9 cellular contexts compared by ENCODE assay signal in genomic region chr9:120583958-120584369, GRCh38. TPM values are rescaled to one million over a fixed set of nuclear protein-coding genes. Genes with fewer than 3 reads are reported as not detected.
DNase-seq lines count a peak whose midpoint lies in the region; ATAC-seq, FAIRE-seq and TF ChIP-seq lines count a peak whose summit lies in the region.
"Had no signal": no experiment of that assay in that cellular context is flagged by ENCODE, and none has a peak within 500 bp of the region (broad histone marks: within the 10 kb centered on the region; RNA-seq: fewer than 3 reads in every experiment).

No MANE protein-coding gene starts in this region.

- peak overlapping the region in 4 of 10 donors; percentile 23 to 54 (median 28) for H3K27ac ChIP-seq in heart right ventricle
- H3K27ac ChIP-seq in small intestine (ENCODE audit: low read depth in 1 of 2, low read length in 1 of 2) = peak overlapping the region in 1 of 2 donors; percentile 38

- POLR2A ChIA-PET in activated CD4-positive, alpha-beta T cell treated with anti-CD3 and anti-CD28 coated beads for 36 hours (lab: Charles Lee) = no interaction called here
- POLR2A ChIA-PET in activated CD8-positive, alpha-beta T cell treated with anti-CD3 and anti-CD28 coated beads for 36 hours (lab: Charles Lee) = no interaction called here

- 53 to 59% methylated on average over 3 of the region's 3 CpGs for WGBS in heart right ventricle, 2 donors
- 42 to 46% (median 43%) methylated on average over 3 of the region's 3 CpGs for WGBS in small intestine, 3 donors

- CTCF ChIA-PET in activated CD4-positive, alpha-beta T cell treated with anti-CD3 and anti-CD28 coated beads for 36 hours (lab: Charles Lee) = no interaction called here
- CTCF ChIA-PET in activated CD8-positive, alpha-beta T cell treated with anti-CD3 and anti-CD28 coated beads for 36 hours (lab: Charles Lee) = no interaction called here

- no peak for TF ChIP-seq CTCF in activated CD8-positive, alpha-beta T cell treated with anti-CD3 and anti-CD28 coated beads for 36 hours (IDR thresholded peaks at IDR 0.05)
- no peak for TF ChIP-seq CTCF in heart right ventricle (IDR thresholded peaks at IDR 0.05)

- H3K9me3 ChIP-seq in heart right ventricle (no peaks in the 10 kb centered on the region), small intestine (ENCODE audit: control insufficient read depth, low read depth) (no peaks in the 10 kb centered on the region)
- H3K9me3 ChIP-seq: breast epithelium had no signal

- no peak for FAIRE-seq in small intestine (lab: Jason Lieb, UNC)

- DNase-seq in activated CD4-positive, alpha-beta T cell treated with anti-CD3 and anti-CD28 coated beads for 36 hours = peak; percentile 34
- no peak for DNase-seq in activated CD4-positive, alpha-beta T cell treated with anti-CD3 and anti-CD28 coated beads, Interleukin-2, amount 50 U/mL, for 4 hours
- DNase-seq in NCI-H2107 (lab: John Stamatoyannopoulos, UW) (peak; percentile 72), heart right ventricle (peak in 1 of 2 donors; percentile 62), small intestine (peak; percentile 54), 8988T (no peak)
- peak; percentile 70 for DNase-seq in activated CD8-positive, alpha-beta T cell treated with anti-CD3 and anti-CD28 coated beads for 36 hours

- H3K27me3 Mint-ChIP-seq in activated CD4-positive, alpha-beta T cell treated with anti-CD3 and anti-CD28 coated beads for 36 hours = no peaks in the 10 kb centered on the region
- H3K27me3 Mint-ChIP-seq in activated CD8-positive, alpha-beta T cell treated with anti-CD3 and anti-CD28 coated beads for 36 hours = no peaks in the 10 kb centered on the region

- intact Hi-C loops in activated CD4-positive, alpha-beta T cell treated with anti-CD3 and anti-CD28 coated beads for 36 hours (cut with DNase I, micrococcal nuclease) = loop anchor here in 1 of 2 experiments (10.0 kb wide), 1 partner anchor 351 kb away; no protein-coding TSS in a partner anchor
- intact Hi-C loops in activated CD8-positive, alpha-beta T cell treated with anti-CD3 and anti-CD28 coated beads for 36 hours (cut with micrococcal nuclease) = no loop called here
- intact Hi-C loops in heart right ventricle (cut with DNase I) = no loop called here

- no peaks in the 10 kb centered on the region for H3K36me3 ChIP-seq in heart right ventricle
- no peaks in the 10 kb centered on the region for H3K36me3 ChIP-seq in small intestine (ENCODE audit: control insufficient read depth in 2 of 2, insufficient read depth in 2 of 2, low read length in 2 of 2)
- H3K36me3 ChIP-seq: breast epithelium had no signal

- no peak overlapping the region for H3K4me3 Mint-ChIP-seq in activated CD4-positive, alpha-beta T cell treated with anti-CD3 and anti-CD28 coated beads for 36 hours
- H3K4me3 Mint-ChIP-seq in activated CD8-positive, alpha-beta T cell treated with anti-CD3 and anti-CD28 coated beads for 36 hours = no peak overlapping the region

- H3K4me1 Mint-ChIP-seq in activated CD4-positive, alpha-beta T cell treated with anti-CD3 and anti-CD28 coated beads for 36 hours = peaks cover 20% of the 10 kb centered on the region
- H3K4me1 Mint-ChIP-seq in activated CD8-positive, alpha-beta T cell treated with anti-CD3 and anti-CD28 coated beads for 36 hours (ENCODE audit: low read depth) = peaks cover 17% of the 10 kb centered on the region

- H3K4me1 ChIP-seq in heart right ventricle = peaks cover 0 to 28% (median 10%) of the 10 kb centered on the region in 9 donors
- peaks cover 4% of the 10 kb centered on the region in 2 donors for H3K4me1 ChIP-seq in small intestine (ENCODE audit: control insufficient read depth in 2 of 2, insufficient read depth in 1 of 2, low read depth in 1 of 2, low read length in 1 of 2)

- H3K27me3 ChIP-seq in heart right ventricle (no peaks in the 10 kb centered on the region), small intestine (ENCODE audit: control insufficient read depth in 2 of 2, insufficient read depth in 2 of 2, low read length in 2 of 2) (no peaks in the 10 kb centered on the region)
- H3K27me3 ChIP-seq: breast epithelium had no signal

- no peak for ATAC-seq in activated CD4-positive, alpha-beta T cell treated with anti-CD3 and anti-CD28 coated beads for 36 hours
- ATAC-seq in HG02759 (IDR thresholded peaks at IDR 0.05; ENCODE audit: unreplicated experiment) (peak; percentile 39), heart right ventricle (peak in 5 of 8 donors; percentile 12 to 55 (median 28))
- peak; percentile 10 for ATAC-seq in activated CD8-positive, alpha-beta T cell treated with anti-CD3 and anti-CD28 coated beads for 36 hours

- no peaks in the 10 kb centered on the region for H3K9me3 Mint-ChIP-seq in activated CD4-positive, alpha-beta T cell treated with anti-CD3 and anti-CD28 coated beads for 36 hours (ENCODE audit: low read depth)
- no peaks in the 10 kb centered on the region for H3K9me3 Mint-ChIP-seq in activated CD8-positive, alpha-beta T cell treated with anti-CD3 and anti-CD28 coated beads for 36 hours

- H3K36me3 Mint-ChIP-seq in activated CD4-positive, alpha-beta T cell treated with anti-CD3 and anti-CD28 coated beads for 36 hours (ENCODE audit: low read depth) = peaks cover 2% of the 10 kb centered on the region
- H3K36me3 Mint-ChIP-seq in activated CD8-positive, alpha-beta T cell treated with anti-CD3 and anti-CD28 coated beads for 36 hours (ENCODE audit: low read depth) = peaks cover 5% of the 10 kb centered on the region

- H3K27ac Mint-ChIP-seq in activated CD4-positive, alpha-beta T cell treated with anti-CD3 and anti-CD28 coated beads for 36 hours = no peak overlapping the region
- peak overlapping the region; percentile 0 for H3K27ac Mint-ChIP-seq in activated CD8-positive, alpha-beta T cell treated with anti-CD3 and anti-CD28 coated beads for 36 hours

- H3K4me3 ChIP-seq in heart right ventricle (no peak overlapping the region), small intestine (ENCODE audit: low read depth in 1 of 2, low read length in 2 of 2) (no peak overlapping the region)
- H3K4me3 ChIP-seq: breast epithelium had no signal

RNA-seq across cellular contexts. Expression of gene CDK5RAP2, which starts 4.0 kb away (rescaled TPM):
- 10 to 100 TPM; 68.8 to 85.8 TPM for total RNA-seq in activated CD4-positive, alpha-beta T cell treated with anti-CD3 and anti-CD28 coated beads for 36 hours
- 10 to 100 TPM; 61.5 to 67.6 TPM for total RNA-seq in activated CD8-positive, alpha-beta T cell treated with anti-CD3 and anti-CD28 coated beads for 36 hours
- 10 to 100 TPM; 37.9 to 80.1 (median 54.5) TPM for total RNA-seq in heart right ventricle
- polyA plus RNA-seq in heart right ventricle (10 to 100 TPM; 21.6 to 53.0 TPM), small intestine (10 to 100 TPM; 15.7 to 20.1 (median 17.7) TPM)

Comparison
In these comparisons a context has a peak if more than half of its experiments do, and no peak if none do; other contexts are left out.
1. DNase-seq: peak in activated CD4-positive, alpha-beta T cell treated with anti-CD3 and anti-CD28 coated beads for 36 hours (single experiment), NCI-H2107 (single experiment), activated CD8-positive, alpha-beta T cell treated with anti-CD3 and anti-CD28 coated beads for 36 hours (single experiment) and small intestine (single experiment); none in activated CD4-positive, alpha-beta T cell treated with anti-CD3 and anti-CD28 coated beads, Interleukin-2, amount 50 U/mL, for 4 hours (0 of 2) and 8988T (single experiment).